1 cellular context compared by ENCODE assay signal in the genomic region with DNA sequence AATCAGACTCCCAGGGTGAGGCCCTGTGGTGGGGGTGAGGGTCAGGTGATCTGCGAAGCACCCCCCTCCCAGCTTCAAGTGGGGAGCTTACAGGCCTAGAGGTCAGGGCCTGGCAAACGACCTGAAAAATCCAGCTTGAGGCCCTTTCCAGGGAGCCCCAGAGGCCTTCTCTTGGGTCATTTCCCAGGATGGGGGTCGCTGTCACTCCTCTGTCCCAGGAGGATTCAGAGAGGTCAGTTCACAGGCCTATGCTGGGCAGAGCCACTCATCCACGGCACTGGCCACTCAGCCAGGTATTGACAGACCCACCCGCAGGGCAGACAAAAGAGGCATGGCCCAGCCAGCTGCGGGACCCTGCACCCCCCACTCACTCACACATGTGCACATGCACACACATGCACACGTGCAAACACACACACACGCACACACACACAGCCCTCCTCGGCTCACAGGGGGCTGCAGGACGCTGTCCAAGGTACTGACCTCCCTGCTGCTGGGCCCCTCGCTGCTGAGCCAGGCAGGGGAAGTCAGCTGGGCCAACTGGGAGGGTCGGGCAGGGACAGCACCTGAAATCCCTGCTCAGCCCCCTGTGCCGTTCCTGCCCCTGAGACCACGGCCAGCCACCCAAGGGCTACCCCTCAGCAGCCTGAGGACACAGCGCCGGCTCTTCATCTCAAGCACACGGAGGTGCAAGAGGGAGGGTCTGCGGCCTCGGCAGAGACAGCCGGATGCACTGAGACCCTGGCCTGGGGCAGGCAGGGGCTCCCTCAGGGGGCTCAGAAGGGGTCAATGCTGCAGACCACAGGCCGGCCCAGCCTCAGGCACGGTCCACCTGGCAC.
TF ChIP-seq lines count a peak whose summit lies in the region.

No MANE protein-coding gene starts in this region.

TF ChIP-seq in HepG2, 621 proteins besides CTCF, POLR2A, EP300 and RAD21 (continued from another document and continues in another):
- TF ChIP-seq, protein P1, sequence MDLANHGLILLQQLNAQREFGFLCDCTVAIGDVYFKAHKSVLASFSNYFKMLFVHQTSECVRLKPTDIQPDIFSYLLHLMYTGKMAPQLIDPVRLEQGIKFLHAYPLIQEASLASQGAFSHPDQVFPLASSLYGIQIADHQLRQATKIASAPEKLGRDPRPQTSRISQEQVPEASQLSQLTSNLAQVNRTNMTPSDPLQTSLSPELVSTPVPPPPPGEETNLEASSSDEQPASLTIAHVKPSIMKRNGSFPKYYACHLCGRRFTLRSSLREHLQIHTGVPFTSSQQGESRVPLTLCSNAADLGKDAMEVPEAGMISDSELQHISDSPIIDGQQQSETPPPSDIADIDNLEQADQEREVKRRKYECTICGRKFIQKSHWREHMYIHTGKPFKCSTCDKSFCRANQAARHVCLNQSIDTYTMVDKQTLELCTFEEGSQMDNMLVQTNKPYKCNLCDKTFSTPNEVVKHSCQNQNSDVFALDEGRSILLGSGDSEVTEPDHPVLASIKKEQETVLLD (CRISPR knock-in tag; IDR thresholded peaks at IDR 0.05; ENCODE audit: low read depth) = peak; percentile 70; the same call in 1 of the 2 replicates
- peak; percentile 94 for TF ChIP-seq TEAD2 (CRISPR knock-in tag; IDR thresholded peaks at IDR 0.05)
- TF ChIP-seq, protein P2, sequence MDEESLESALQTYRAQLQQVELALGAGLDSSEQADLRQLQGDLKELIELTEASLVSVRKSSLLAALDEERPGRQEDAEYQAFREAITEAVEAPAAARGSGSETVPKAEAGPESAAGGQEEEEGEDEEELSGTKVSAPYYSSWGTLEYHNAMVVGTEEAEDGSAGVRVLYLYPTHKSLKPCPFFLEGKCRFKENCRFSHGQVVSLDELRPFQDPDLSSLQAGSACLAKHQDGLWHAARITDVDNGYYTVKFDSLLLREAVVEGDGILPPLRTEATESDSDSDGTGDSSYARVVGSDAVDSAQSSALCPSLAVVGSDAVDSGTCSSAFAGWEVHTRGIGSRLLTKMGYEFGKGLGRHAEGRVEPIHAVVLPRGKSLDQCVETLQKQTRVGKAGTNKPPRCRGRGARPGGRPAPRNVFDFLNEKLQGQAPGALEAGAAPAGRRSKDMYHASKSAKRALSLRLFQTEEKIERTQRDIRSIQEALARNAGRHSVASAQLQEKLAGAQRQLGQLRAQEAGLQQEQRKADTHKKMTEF (CRISPR knock-in tag; IDR thresholded peaks at IDR 0.05) = peak; percentile 77; the same call in 1 of the 2 replicates
- peak; percentile 88; the same call in 1 of the 2 replicates for TF ChIP-seq CC2D1A (CRISPR knock-in tag; IDR thresholded peaks at IDR 0.05)
- TF ChIP-seq RFXAP (CRISPR knock-in tag; IDR thresholded peaks at IDR 0.05; ENCODE audit: borderline replicate concordance) = peak; percentile 93
- peak; percentile 98 for TF ChIP-seq ZNF510 (CRISPR knock-in tag; IDR thresholded peaks at IDR 0.05; ENCODE audit: low read depth)
- no peak for TF ChIP-seq ARID2 (CRISPR knock-in tag; IDR thresholded peaks at IDR 0.05; ENCODE audit: borderline replicate concordance)
- TF ChIP-seq ZNF839 (CRISPR knock-in tag; IDR thresholded peaks at IDR 0.05; ENCODE audit: borderline replicate concordance) = peak; percentile 92; the same call in 1 of the 2 replicates
- TF ChIP-seq, protein P3, sequence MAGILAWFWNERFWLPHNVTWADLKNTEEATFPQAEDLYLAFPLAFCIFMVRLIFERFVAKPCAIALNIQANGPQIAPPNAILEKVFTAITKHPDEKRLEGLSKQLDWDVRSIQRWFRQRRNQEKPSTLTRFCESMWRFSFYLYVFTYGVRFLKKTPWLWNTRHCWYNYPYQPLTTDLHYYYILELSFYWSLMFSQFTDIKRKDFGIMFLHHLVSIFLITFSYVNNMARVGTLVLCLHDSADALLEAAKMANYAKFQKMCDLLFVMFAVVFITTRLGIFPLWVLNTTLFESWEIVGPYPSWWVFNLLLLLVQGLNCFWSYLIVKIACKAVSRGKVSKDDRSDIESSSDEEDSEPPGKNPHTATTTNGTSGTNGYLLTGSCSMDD (CRISPR knock-in tag; IDR thresholded peaks at IDR 0.05) = peak; percentile 94
- peak; percentile 99; the same call in 1 of the 2 replicates for TF ChIP-seq PAX8 (CRISPR knock-in tag; IDR thresholded peaks at IDR 0.05; ENCODE audit: borderline replicate concordance)
- TF ChIP-seq, protein P4, sequence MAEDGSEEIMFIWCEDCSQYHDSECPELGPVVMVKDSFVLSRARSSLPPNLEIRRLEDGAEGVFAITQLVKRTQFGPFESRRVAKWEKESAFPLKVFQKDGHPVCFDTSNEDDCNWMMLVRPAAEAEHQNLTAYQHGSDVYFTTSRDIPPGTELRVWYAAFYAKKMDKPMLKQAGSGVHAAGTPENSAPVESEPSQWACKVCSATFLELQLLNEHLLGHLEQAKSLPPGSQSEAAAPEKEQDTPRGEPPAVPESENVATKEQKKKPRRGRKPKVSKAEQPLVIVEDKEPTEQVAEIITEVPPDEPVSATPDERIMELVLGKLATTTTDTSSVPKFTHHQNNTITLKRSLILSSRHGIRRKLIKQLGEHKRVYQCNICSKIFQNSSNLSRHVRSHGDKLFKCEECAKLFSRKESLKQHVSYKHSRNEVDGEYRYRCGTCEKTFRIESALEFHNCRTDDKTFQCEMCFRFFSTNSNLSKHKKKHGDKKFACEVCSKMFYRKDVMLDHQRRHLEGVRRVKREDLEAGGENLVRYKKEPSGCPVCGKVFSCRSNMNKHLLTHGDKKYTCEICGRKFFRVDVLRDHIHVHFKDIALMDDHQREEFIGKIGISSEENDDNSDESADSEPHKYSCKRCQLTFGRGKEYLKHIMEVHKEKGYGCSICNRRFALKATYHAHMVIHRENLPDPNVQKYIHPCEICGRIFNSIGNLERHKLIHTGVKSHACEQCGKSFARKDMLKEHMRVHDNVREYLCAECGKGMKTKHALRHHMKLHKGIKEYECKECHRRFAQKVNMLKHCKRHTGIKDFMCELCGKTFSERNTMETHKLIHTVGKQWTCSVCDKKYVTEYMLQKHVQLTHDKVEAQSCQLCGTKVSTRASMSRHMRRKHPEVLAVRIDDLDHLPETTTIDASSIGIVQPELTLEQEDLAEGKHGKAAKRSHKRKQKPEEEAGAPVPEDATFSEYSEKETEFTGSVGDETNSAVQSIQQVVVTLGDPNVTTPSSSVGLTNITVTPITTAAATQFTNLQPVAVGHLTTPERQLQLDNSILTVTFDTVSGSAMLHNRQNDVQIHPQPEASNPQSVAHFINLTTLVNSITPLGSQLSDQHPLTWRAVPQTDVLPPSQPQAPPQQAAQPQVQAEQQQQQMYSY (CRISPR knock-in tag; IDR thresholded peaks at IDR 0.05) = peak; percentile 65; the same call in 1 of the 2 replicates
- peak; percentile 91 for TF ChIP-seq ZNF570 (CRISPR knock-in tag; IDR thresholded peaks at IDR 0.05; ENCODE audit: borderline replicate concordance)
- TF ChIP-seq ZNF256 (CRISPR knock-in tag; conservative IDR thresholded peaks at IDR 0.05) = peak; percentile 98
- TF ChIP-seq ZNF225 (CRISPR knock-in tag; IDR thresholded peaks at IDR 0.05) = peak; percentile 97
- TF ChIP-seq HCFC1 (IDR thresholded peaks at IDR 0.05; ENCODE audit: low read depth, low read length) = no peak
- peak; percentile 89; the same call in 1 of the 2 replicates for TF ChIP-seq ZNF124 (CRISPR knock-in tag; IDR thresholded peaks at IDR 0.05)
- TF ChIP-seq GZF1 (CRISPR knock-in tag; IDR thresholded peaks at IDR 0.05) = peak; percentile 89; the same call in 1 of the 2 replicates
- no peak for TF ChIP-seq NR2F2 (IDR thresholded peaks at IDR 0.05; ENCODE audit: borderline replicate concordance, low read depth)
- TF ChIP-seq, protein P5, sequence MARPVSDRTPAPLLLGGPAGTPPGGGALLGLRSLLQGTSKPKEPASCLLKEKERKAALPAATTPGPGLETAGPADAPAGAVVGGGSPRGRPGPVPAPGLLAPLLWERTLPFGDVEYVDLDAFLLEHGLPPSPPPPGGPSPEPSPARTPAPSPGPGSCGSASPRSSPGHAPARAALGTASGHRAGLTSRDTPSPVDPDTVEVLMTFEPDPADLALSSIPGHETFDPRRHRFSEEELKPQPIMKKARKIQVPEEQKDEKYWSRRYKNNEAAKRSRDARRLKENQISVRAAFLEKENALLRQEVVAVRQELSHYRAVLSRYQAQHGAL (CRISPR knock-in tag; IDR thresholded peaks at IDR 0.05; ENCODE audit: not compliant biosample characterization) = peak; percentile 95
- no peak; the same call in 1 of the 2 replicates for TF ChIP-seq ZNF180 (CRISPR knock-in tag; IDR thresholded peaks at IDR 0.05; ENCODE audit: borderline replicate concordance, low read depth)
- TF ChIP-seq, protein P6, sequence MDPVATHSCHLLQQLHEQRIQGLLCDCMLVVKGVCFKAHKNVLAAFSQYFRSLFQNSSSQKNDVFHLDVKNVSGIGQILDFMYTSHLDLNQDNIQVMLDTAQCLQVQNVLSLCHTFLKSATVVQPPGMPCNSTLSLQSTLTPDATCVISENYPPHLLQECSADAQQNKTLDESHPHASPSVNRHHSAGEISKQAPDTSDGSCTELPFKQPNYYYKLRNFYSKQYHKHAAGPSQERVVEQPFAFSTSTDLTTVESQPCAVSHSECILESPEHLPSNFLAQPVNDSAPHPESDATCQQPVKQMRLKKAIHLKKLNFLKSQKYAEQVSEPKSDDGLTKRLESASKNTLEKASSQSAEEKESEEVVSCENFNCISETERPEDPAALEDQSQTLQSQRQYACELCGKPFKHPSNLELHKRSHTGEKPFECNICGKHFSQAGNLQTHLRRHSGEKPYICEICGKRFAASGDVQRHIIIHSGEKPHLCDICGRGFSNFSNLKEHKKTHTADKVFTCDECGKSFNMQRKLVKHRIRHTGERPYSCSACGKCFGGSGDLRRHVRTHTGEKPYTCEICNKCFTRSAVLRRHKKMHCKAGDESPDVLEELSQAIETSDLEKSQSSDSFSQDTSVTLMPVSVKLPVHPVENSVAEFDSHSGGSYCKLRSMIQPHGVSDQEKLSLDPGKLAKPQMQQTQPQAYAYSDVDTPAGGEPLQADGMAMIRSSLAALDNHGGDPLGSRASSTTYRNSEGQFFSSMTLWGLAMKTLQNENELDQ (CRISPR knock-in tag; IDR thresholded peaks at IDR 0.05; ENCODE audit: borderline replicate concordance) = peak; percentile 98
- 0 out of 2 replicates have a peak, but pooled peaks have one; percentile 50 for TF ChIP-seq RELA (CRISPR knock-in tag; IDR thresholded peaks at IDR 0.05)
- TF ChIP-seq SNAI1 (CRISPR knock-in tag; IDR thresholded peaks at IDR 0.05; ENCODE audit: borderline replicate concordance) = peak; percentile 98
- TF ChIP-seq ZBTB3 (CRISPR knock-in tag; IDR thresholded peaks at IDR 0.05; ENCODE audit: borderline replicate concordance, low read depth) = peak; percentile 92; the same call in 1 of the 2 replicates
- peak; percentile 86 for TF ChIP-seq KMT2B (CRISPR knock-in tag; IDR thresholded peaks at IDR 0.05)
- TF ChIP-seq NCOA2 (CRISPR knock-in tag; IDR thresholded peaks at IDR 0.05) = peak; percentile 77
- TF ChIP-seq KAT8 (CRISPR knock-in tag; IDR thresholded peaks at IDR 0.05) = peak; percentile 56; the same call in 1 of the 2 replicates
- no peak for TF ChIP-seq ZNF34 (CRISPR knock-in tag; IDR thresholded peaks at IDR 0.05; ENCODE audit: borderline replicate concordance)
- TF ChIP-seq GLI4 (CRISPR knock-in tag; IDR thresholded peaks at IDR 0.05; ENCODE audit: borderline replicate concordance) = peak; percentile 99
- no peak for TF ChIP-seq POLR2AphosphoS2 (IDR thresholded peaks at IDR 0.05; ENCODE audit: low read depth, low read length)
- TF ChIP-seq, protein P7, sequence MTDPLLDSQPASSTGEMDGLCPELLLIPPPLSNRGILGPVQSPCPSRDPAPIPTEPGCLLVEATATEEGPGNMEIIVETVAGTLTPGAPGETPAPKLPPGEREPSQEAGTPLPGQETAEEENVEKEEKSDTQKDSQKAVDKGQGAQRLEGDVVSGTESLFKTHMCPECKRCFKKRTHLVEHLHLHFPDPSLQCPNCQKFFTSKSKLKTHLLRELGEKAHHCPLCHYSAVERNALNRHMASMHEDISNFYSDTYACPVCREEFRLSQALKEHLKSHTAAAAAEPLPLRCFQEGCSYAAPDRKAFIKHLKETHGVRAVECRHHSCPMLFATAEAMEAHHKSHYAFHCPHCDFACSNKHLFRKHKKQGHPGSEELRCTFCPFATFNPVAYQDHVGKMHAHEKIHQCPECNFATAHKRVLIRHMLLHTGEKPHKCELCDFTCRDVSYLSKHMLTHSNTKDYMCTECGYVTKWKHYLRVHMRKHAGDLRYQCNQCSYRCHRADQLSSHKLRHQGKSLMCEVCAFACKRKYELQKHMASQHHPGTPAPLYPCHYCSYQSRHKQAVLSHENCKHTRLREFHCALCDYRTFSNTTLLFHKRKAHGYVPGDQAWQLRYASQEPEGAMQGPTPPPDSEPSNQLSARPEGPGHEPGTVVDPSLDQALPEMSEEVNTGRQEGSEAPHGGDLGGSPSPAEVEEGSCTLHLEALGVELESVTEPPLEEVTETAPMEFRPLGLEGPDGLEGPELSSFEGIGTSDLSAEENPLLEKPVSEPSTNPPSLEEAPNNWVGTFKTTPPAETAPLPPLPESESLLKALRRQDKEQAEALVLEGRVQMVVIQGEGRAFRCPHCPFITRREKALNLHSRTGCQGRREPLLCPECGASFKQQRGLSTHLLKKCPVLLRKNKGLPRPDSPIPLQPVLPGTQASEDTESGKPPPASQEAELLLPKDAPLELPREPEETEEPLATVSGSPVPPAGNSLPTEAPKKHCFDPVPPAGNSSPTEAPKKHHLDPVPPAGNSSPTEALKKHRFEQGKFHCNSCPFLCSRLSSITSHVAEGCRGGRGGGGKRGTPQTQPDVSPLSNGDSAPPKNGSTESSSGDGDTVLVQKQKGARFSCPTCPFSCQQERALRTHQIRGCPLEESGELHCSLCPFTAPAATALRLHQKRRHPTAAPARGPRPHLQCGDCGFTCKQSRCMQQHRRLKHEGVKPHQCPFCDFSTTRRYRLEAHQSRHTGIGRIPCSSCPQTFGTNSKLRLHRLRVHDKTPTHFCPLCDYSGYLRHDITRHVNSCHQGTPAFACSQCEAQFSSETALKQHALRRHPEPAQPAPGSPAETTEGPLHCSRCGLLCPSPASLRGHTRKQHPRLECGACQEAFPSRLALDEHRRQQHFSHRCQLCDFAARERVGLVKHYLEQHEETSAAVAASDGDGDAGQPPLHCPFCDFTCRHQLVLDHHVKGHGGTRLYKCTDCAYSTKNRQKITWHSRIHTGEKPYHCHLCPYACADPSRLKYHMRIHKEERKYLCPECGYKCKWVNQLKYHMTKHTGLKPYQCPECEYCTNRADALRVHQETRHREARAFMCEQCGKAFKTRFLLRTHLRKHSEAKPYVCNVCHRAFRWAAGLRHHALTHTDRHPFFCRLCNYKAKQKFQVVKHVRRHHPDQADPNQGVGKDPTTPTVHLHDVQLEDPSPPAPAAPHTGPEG (CRISPR knock-in tag; IDR thresholded peaks at IDR 0.05) = peak; percentile 91
- TF ChIP-seq, protein P8, sequence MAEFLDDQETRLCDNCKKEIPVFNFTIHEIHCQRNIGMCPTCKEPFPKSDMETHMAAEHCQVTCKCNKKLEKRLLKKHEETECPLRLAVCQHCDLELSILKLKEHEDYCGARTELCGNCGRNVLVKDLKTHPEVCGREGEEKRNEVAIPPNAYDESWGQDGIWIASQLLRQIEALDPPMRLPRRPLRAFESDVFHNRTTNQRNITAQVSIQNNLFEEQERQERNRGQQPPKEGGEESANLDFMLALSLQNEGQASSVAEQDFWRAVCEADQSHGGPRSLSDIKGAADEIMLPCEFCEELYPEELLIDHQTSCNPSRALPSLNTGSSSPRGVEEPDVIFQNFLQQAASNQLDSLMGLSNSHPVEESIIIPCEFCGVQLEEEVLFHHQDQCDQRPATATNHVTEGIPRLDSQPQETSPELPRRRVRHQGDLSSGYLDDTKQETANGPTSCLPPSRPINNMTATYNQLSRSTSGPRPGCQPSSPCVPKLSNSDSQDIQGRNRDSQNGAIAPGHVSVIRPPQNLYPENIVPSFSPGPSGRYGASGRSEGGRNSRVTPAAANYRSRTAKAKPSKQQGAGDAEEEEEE (CRISPR knock-in tag; IDR thresholded peaks at IDR 0.05; ENCODE audit: borderline replicate concordance) = peak; percentile 97; the same call in 1 of the 2 replicates
- TF ChIP-seq ZMAT3 (CRISPR knock-in tag; conservative IDR thresholded peaks at IDR 0.05) = peak; percentile 99
- TF ChIP-seq ZFP90 (CRISPR knock-in tag; IDR thresholded peaks at IDR 0.05; ENCODE audit: borderline replicate concordance) = peak; percentile 98
- peak; percentile 90 for TF ChIP-seq ZC3H13 (CRISPR knock-in tag; IDR thresholded peaks at IDR 0.05)
